8 cellular contexts compared by ENCODE assay signal in the genomic region with DNA sequence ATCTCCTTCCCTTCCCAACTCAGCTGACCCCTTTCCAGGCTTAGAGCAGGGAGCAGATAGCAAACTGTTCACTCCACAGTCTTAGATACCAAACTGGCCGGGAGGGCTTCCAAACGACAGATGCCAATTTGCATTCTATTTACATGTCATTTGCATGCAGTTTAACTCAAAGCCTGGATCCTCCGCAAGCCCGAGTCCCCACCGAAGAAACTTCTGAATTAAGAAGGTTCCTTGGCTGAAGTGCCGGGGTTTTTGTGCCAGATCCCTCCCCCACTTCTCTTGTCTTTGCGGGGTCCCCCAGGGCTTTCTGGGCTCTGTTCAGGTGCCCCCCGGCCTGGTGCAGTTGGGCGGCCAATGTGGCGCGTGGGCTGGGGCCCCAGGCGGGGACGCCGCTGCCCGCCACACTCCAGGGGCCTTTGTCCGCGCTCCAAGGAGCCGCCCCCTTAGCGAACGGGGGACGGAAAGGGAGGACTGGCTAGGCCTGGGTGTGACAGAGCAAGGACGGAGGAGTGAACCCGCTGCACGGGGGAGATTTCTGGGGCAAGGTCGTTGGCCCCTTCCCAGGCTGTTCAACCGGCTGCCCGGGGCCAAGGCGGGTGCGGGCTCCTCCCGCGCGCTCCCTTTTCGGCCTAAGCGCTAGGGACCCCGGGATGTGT. TPM values are rescaled to one million over a fixed set of nuclear protein-coding genes. Genes with fewer than 3 reads are reported as not detected.
DNase-seq lines count a peak whose midpoint lies in the region; ATAC-seq and TF ChIP-seq lines count a peak whose summit lies in the region.

No MANE protein-coding gene starts in this region.

- H3K27me3 ChIP-seq in NT2/D1 (ENCODE audit: insufficient read depth, insufficient read length) (peaks cover 16% of the 10 kb centered on the region), esophagus muscularis mucosa (peaks cover 0 to 32% (median 3%) of the 10 kb centered on the region in 4 donors)

- peaks cover 31% of the 10 kb centered on the region for H3K4me1 Mint-ChIP-seq in nephron progenitor cell

- H3K36me3 ChIP-seq in NT2/D1 (ENCODE audit: insufficient read depth, insufficient read length, low read length) (peaks cover 22% of the 10 kb centered on the region), esophagus muscularis mucosa (peaks cover 0 to 14% (median 0%) of the 10 kb centered on the region in 4 donors)

- peaks cover 11% of the 10 kb centered on the region for H3K36me3 Mint-ChIP-seq in nephron progenitor cell (ENCODE audit: low read depth)

- H3K27ac ChIP-seq in esophagus muscularis mucosa (replicated peaks in 1 of 4) = peak overlapping the region; percentile 60 to 73 (median 65)

- intact Hi-C loops in esophagus muscularis mucosa (cut with DNase I) = no loop called here

- TF ChIP-seq CTCF in esophagus muscularis mucosa (IDR thresholded peaks at IDR 0.05) = no peak
- no peak for TF ChIP-seq CTCF in nephron progenitor cell (IDR thresholded peaks at IDR 0.05)

- H3K9ac ChIP-seq in NT2/D1 (ENCODE audit: insufficient read length, low read depth) = peak overlapping the region; percentile 94

- H3K4me3 ChIP-seq in NT2/D1 (ENCODE audit: insufficient read length, low read depth) (peak overlapping the region; percentile 85), esophagus muscularis mucosa (peak overlapping the region; percentile 65 to 85 (median 68))

- peak overlapping the region; percentile 90 for H3K4me3 Mint-ChIP-seq in nephron progenitor cell

- no peaks in the 10 kb centered on the region for H3K9me3 Mint-ChIP-seq in nephron progenitor cell

- no peak for ATAC-seq in HG02885 (IDR thresholded peaks at IDR 0.05; ENCODE audit: poor library complexity, unreplicated experiment)
- no peak for ATAC-seq in HG02884 (IDR thresholded peaks at IDR 0.05; ENCODE audit: unreplicated experiment)

- peaks cover 31% of the 10 kb centered on the region for H3K4me1 ChIP-seq in NT2/D1 (ENCODE audit: insufficient read depth, insufficient read length)
- H3K4me1 ChIP-seq in esophagus muscularis mucosa = peaks cover 26 to 43% (median 40%) of the 10 kb centered on the region in 4 donors

- DNase-seq in DMS 273 treated with DMSO at 0.1 percent for 48 hours (lab: John Stamatoyannopoulos, UW) = peak; percentile 10
- DNase-seq in NT2/D1 (ENCODE audit: low read depth, low spot score) = no peak
- DNase-seq in esophagus muscularis mucosa (ENCODE audit: extremely low spot score) = no peak
- DNase-seq in nephron progenitor cell = peak; percentile 65
- no peak for DNase-seq in HCEC 1CT
- DNase-seq in NCI-H1930 (lab: John Stamatoyannopoulos, UW) = no peak

- 14% methylated on average over 14 of the region's 35 CpGs for WGBS in esophagus muscularis mucosa

- H3K9me3 ChIP-seq in NT2/D1 (ENCODE audit: insufficient read depth, low read length) (no peaks in the 10 kb centered on the region), esophagus muscularis mucosa (no peaks in the 10 kb centered on the region)

- H3K27me3 Mint-ChIP-seq in nephron progenitor cell (ENCODE audit: low read depth, poor library complexity) = peaks cover 2% of the 10 kb centered on the region

- TF ChIP-seq POLR2A in esophagus muscularis mucosa (IDR thresholded peaks at IDR 0.05; ENCODE audit: low read depth) = no peak

- no peak for TF ChIP-seq EP300 in esophagus muscularis mucosa (IDR thresholded peaks at IDR 0.05)

- no peak overlapping the region for H3K27ac Mint-ChIP-seq in nephron progenitor cell

RNA-seq across cellular contexts. Expression of a gene that starts 1.2 kb away (rescaled TPM):
- 10 to 100 TPM; 14.1 to 29.4 (median 21.4) TPM for total RNA-seq in esophagus muscularis mucosa

Comparison
In these comparisons a context has a peak if more than half of its experiments do, and no peak if none do; other contexts are left out.
1. DNase-seq: peak in DMS 273 treated with DMSO at 0.1 percent for 48 hours (single experiment) and nephron progenitor cell (single experiment); none in NT2/D1 (single experiment), esophagus muscularis mucosa (single experiment), HCEC 1CT (single experiment) and NCI-H1930 (0 of 2).